Comparison of ENCODE assay signal across 9 cellular contexts in the genomic region with DNA sequence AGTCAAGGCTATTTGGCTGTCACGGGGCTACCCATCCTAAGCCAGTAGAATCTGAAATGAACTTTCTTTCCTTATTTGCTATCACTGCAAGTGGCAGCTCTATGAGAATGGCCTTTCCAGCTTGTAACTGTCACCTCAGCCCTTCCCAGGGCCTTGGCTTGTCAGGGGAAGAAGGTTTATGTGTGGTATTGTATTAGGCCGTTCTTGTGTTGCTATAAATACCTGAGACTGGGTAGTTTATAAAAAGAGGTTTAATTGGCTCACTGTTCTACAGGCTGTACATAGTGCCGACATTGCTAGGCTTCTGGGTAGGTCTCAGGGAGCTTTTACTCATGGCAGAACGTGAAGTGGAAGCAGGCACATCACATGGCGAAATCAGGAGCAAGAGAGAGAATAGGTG.
"Had no signal": no experiment of that assay in that cellular context is flagged by ENCODE, and none has a peak within 500 bp of the region (broad histone marks: within the 10 kb centered on the region; RNA-seq: fewer than 3 reads in every experiment).

No MANE protein-coding gene starts in this region.

- H3K4me1 ChIP-seq: HAP-1 had no signal

- H3K9me3 ChIP-seq: HAP-1 had no signal

- H3K27ac ChIP-seq: GM23248 had no signal

- ATAC-seq: GM23338, HCT116 had no signal

- H3K36me3 ChIP-seq: HAP-1 had no signal

- DNase-seq: GM23248, GOT3, H7, H9, HCEC 1CT, HFFc6 had no signal

- H3K4me3 ChIP-seq: GM23248, GM23338, HAP-1 had no signal
